Comparison of ENCODE assay signal across 7 cellular contexts in the genomic region with DNA sequence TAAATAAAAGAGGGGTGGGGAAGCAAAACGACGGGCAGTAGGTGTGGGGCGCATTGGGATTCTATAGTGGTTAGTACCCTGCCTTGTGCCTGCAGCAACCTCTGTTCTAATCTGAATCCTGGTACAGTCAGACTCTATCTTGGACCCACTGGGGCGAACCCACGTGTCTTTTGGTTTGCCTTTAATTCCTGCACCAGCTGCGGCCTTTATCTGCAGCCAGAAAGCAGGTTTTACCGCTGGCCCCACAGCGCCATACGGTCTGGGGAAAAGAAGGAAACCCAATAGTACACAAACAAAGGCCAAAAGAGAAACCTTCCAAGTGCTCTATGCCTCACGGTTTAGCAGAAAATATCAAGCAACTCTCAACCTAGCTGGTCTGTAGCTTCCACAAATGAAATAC.
A peak's percentile ranks its signal among the peaks of the same experiment; 100 is the strongest.
DNase-seq lines count a peak whose midpoint lies in the region; ATAC-seq, FAIRE-seq and TF ChIP-seq lines count a peak whose summit lies in the region.
"Not testable (repeated sequence)": the region's sequence is repeated elsewhere in the genome, so short reads cannot be mapped to it uniquely, and the experiment has no call there.

No MANE protein-coding gene starts in this region.

- H2BK15ac ChIP-seq in H1 (ENCODE audit: low read length), result not testable (repeated sequence)

- CTCF ChIA-PET in Calu3 (lab: Charles Lee); activated CD4-positive, alpha-beta memory T cell treated with anti-CD3 and anti-CD28 coated beads, Interleukin-2, amount 10 ng/mL, durations not matched to agents 7 days and 5 days (lab: Charles Lee); activated naive CD4-positive, alpha-beta T cell treated with anti-CD3 and anti-CD28 coated beads, Interleukin-2, amount 10 ng/mL, durations not matched to agents 7 days and 5 days (lab: Charles Lee); H1 (lab: Charles Lee; ENCODE audit: partially characterized antibody): not testable (repeated sequence)

- H2BK120ac ChIP-seq in H1 (replicated peaks; ENCODE audit: low read depth, low read length), result not testable (repeated sequence)

- not testable (repeated sequence) for H3K14ac ChIP-seq in H1 (ENCODE audit: insufficient read length)

- H2AFZ ChIP-seq in H1 (ENCODE audit: low read length), result not testable (repeated sequence)

- not testable (repeated sequence) for H4K5ac ChIP-seq in H1 (ENCODE audit: insufficient read length, low read depth, low read length)

- not testable (repeated sequence) for H3K79me1 ChIP-seq in H1 (ENCODE audit: low read depth, low read length)

- not testable (repeated sequence) for H3K9me3 Mint-ChIP-seq in Calu3 (ENCODE audit: low read depth, unreplicated experiment); activated CD4-positive, alpha-beta memory T cell treated with anti-CD3 and anti-CD28 coated beads, Interleukin-2, amount 10 ng/mL, durations not matched to agents 7 days and 5 days; activated naive CD4-positive, alpha-beta T cell treated with anti-CD3 and anti-CD28 coated beads, Interleukin-2, amount 10 ng/mL, durations not matched to agents 7 days and 5 days; naive thymus-derived CD8-positive, alpha-beta T cell; stimulated activated naive CD8-positive, alpha-beta T cell treated with anti-CD3 and anti-CD28 coated beads, Interleukin-15, Interleukin-2, amounts not matched to agents 100 ng/mL and 50 ng/mL, for 24 hours

- not testable (repeated sequence) for H3K23ac ChIP-seq in H1 (ENCODE audit: insufficient read length)

- TF ChIP-seq POLR2A in Peyer's patch (IDR thresholded peaks at IDR 0.05); H1 (IDR thresholded peaks at IDR 0.05; ENCODE audit: control extremely low read depth in 1 of 2, low read depth in 2 of 2, low read length in 2 of 2): not testable (repeated sequence)

- H3K36me3 ChIP-seq in Peyer's patch; H1 (ENCODE audit: control insufficient read depth in 2 of 4, insufficient read depth in 4 of 4, low read length in 3 of 4): not testable (repeated sequence)

- H3K18ac ChIP-seq in H1 (ENCODE audit: extremely low read depth, low read length), result not testable (repeated sequence)

- H3K4me2 ChIP-seq in H1 (ENCODE audit: insufficient read depth in 1 of 2, low read depth in 2 of 2, low read length in 2 of 2), result peak overlapping the region; percentile 59 to 71; a peak in 3 of 4 replicates

- not testable (repeated sequence) for H3K23me2 ChIP-seq in H1 (ENCODE audit: low read depth, low read length)

- BruUV-seq in Calu3 (replicated peaks; lab: Mats Ljungman, UMichigan), result not testable (repeated sequence)

- peak overlapping the region; percentile 75 for H3K4me3 Mint-ChIP-seq in Calu3 (ENCODE audit: low read depth, unreplicated experiment)
- peak overlapping the region; percentile 8 for H3K4me3 Mint-ChIP-seq in activated CD4-positive, alpha-beta memory T cell treated with anti-CD3 and anti-CD28 coated beads, Interleukin-2, amount 10 ng/mL, durations not matched to agents 7 days and 5 days
- peak overlapping the region; percentile 38 for H3K4me3 Mint-ChIP-seq in activated naive CD4-positive, alpha-beta T cell treated with anti-CD3 and anti-CD28 coated beads, Interleukin-2, amount 10 ng/mL, durations not matched to agents 7 days and 5 days
- peak overlapping the region; percentile 74 to 88 (median 82) for H3K4me3 Mint-ChIP-seq in naive thymus-derived CD8-positive, alpha-beta T cell
- peak overlapping the region; percentile 60 for H3K4me3 Mint-ChIP-seq in stimulated activated naive CD8-positive, alpha-beta T cell treated with anti-CD3 and anti-CD28 coated beads, Interleukin-15, Interleukin-2, amounts not matched to agents 100 ng/mL and 50 ng/mL, for 24 hours

- not testable (repeated sequence) for H4K20me1 ChIP-seq in H1 (replicated peaks in 1 of 2; ENCODE audit: control insufficient read depth in 1 of 2, insufficient read depth in 2 of 2, low read length in 2 of 2)

- not testable (repeated sequence) for H3K4me1 Mint-ChIP-seq in Calu3 (ENCODE audit: low read depth, unreplicated experiment)
- H3K4me1 Mint-ChIP-seq in activated CD4-positive, alpha-beta memory T cell treated with anti-CD3 and anti-CD28 coated beads, Interleukin-2, amount 10 ng/mL, durations not matched to agents 7 days and 5 days, result peaks cover 14% of the 10 kb centered on the region
- peaks cover 19% of the 10 kb centered on the region for H3K4me1 Mint-ChIP-seq in activated naive CD4-positive, alpha-beta T cell treated with anti-CD3 and anti-CD28 coated beads, Interleukin-2, amount 10 ng/mL, durations not matched to agents 7 days and 5 days
- H3K4me1 Mint-ChIP-seq in naive thymus-derived CD8-positive, alpha-beta T cell, result peaks cover 5 to 20% (median 16%) of the 10 kb centered on the region in 4 donors
- H3K4me1 Mint-ChIP-seq in stimulated activated naive CD8-positive, alpha-beta T cell treated with anti-CD3 and anti-CD28 coated beads, Interleukin-15, Interleukin-2, amounts not matched to agents 100 ng/mL and 50 ng/mL, for 24 hours (ENCODE audit: low read depth), result peaks cover 22% of the 10 kb centered on the region

- H3K27ac ChIP-seq in Peyer's patch; H1 (ENCODE audit: low read depth, low read length): not testable (repeated sequence)

- H2AK5ac ChIP-seq in H1 (ENCODE audit: low read depth, low read length), result not testable (repeated sequence)

- H3K4ac ChIP-seq in H1 (replicated peaks; ENCODE audit: insufficient read length, low read depth, low read length), result not testable (repeated sequence)

- not testable (repeated sequence) for H2BK5ac ChIP-seq in H1 (ENCODE audit: low read depth, low read length)

- not testable (repeated sequence) for FAIRE-seq in H1 (lab: Jason Lieb, UNC)

- not testable (repeated sequence) for H4K91ac ChIP-seq in H1 (replicated peaks; ENCODE audit: insufficient read length, low read length)

- not testable (repeated sequence) for TF ChIP-seq CTCF in Calu3 (IDR thresholded peaks at IDR 0.05; ENCODE audit: unreplicated experiment); Peyer's patch (IDR thresholded peaks at IDR 0.05); H1 (IDR thresholded peaks at IDR 0.05; ENCODE audit: control extremely low read depth in 1 of 3, insufficient read depth in 1 of 3, low read depth in 1 of 3, low read length in 3 of 3)

- H3K4me1 ChIP-seq in Peyer's patch; H1 (replicated peaks in 1 of 4; ENCODE audit: control insufficient read depth in 3 of 4, insufficient read depth in 4 of 4, low read length in 3 of 4): not testable (repeated sequence)

- not testable (repeated sequence) for H3K56ac ChIP-seq in H1 (replicated peaks; ENCODE audit: insufficient read length, low read depth, low read length)

- not testable (repeated sequence) for H3K9ac ChIP-seq in H1 (replicated peaks in 1 of 4; ENCODE audit: extremely low read depth in 1 of 4, low read depth in 3 of 4, low read length in 3 of 4)

- not testable (repeated sequence) for TF ChIP-seq EP300 in H1 (IDR thresholded peaks at IDR 0.05; ENCODE audit: borderline replicate concordance in 1 of 2, low read depth in 2 of 2, low read length in 2 of 2)

- ATAC-seq in naive thymus-derived CD8-positive, alpha-beta T cell, result not testable (repeated sequence)

- H3K27ac Mint-ChIP-seq in Calu3 (ENCODE audit: unreplicated experiment); activated CD4-positive, alpha-beta memory T cell treated with anti-CD3 and anti-CD28 coated beads, Interleukin-2, amount 10 ng/mL, durations not matched to agents 7 days and 5 days; activated naive CD4-positive, alpha-beta T cell treated with anti-CD3 and anti-CD28 coated beads, Interleukin-2, amount 10 ng/mL, durations not matched to agents 7 days and 5 days; stimulated activated naive CD8-positive, alpha-beta T cell treated with anti-CD3 and anti-CD28 coated beads, Interleukin-15, Interleukin-2, amounts not matched to agents 100 ng/mL and 50 ng/mL, for 24 hours: not testable (repeated sequence)
- peak overlapping the region in 4 of 10 donors; percentile 45 to 69 (median 58) for H3K27ac Mint-ChIP-seq in naive thymus-derived CD8-positive, alpha-beta T cell

- intact Hi-C loops in Calu3 (cut with micrococcal nuclease; ENCODE audit: unreplicated experiment), result not testable (repeated sequence)

- 13% methylated on average over 7 of the region's 10 CpGs; no CpG with 5 or more reads in 1 of the 2 experiments for WGBS in H1 (ENCODE audit: extremely low coverage in 1 of 2, insufficient coverage in 1 of 2, insufficient read length in 1 of 2, insufficient replicate concordance in 2 of 2, low coverage in 1 of 2, low lambda C conversion rate in 2 of 2, missing lambda C conversion rate in 1 of 2), 2 experiments

- not testable (repeated sequence) for H2BK20ac ChIP-seq in H1 (ENCODE audit: low read length)

- H3K27me3 ChIP-seq in Peyer's patch, result not testable (repeated sequence)
- peaks cover 13 to 26% (median 22%) of the 10 kb centered on the region in 4 experiments; a peak in 6 of 7 replicates for H3K27me3 ChIP-seq in H1 (replicated peaks in 1 of 4; ENCODE audit: control insufficient read depth in 3 of 4, extremely low read depth in 1 of 4, insufficient read depth in 3 of 4, low read length in 3 of 4)

- DNase-seq in Calu3; activated CD4-positive, alpha-beta memory T cell treated with anti-CD3 and anti-CD28 coated beads, Interleukin-2, amount 10 ng/mL, durations not matched to agents 7 days and 5 days; activated naive CD4-positive, alpha-beta T cell treated with anti-CD3 and anti-CD28 coated beads, Interleukin-2, amount 10 ng/mL, durations not matched to agents 7 days and 5 days; naive thymus-derived CD8-positive, alpha-beta T cell: not testable (repeated sequence)
- DNase-seq in Peyer's patch (peak in 2 of 3 donors; percentile 20 to 44), H1 (ENCODE audit: low read depth in 1 of 2, low spot score in 2 of 2) (peak in 1 of 2 experiments; percentile 47)

- not testable (repeated sequence) for H3K9me3 ChIP-seq in Peyer's patch; H1 (ENCODE audit: insufficient read depth in 2 of 2, low read depth in 1 of 2, low read length in 1 of 2)

- POLR2A ChIA-PET in activated CD4-positive, alpha-beta memory T cell treated with anti-CD3 and anti-CD28 coated beads, Interleukin-2, amount 10 ng/mL, durations not matched to agents 7 days and 5 days (lab: Charles Lee); H1 (lab: Charles Lee; ENCODE audit: partially characterized antibody); naive thymus-derived CD8-positive, alpha-beta T cell (lab: Charles Lee): not testable (repeated sequence)

- H2BK12ac ChIP-seq in H1 (ENCODE audit: low read depth, low read length), result not testable (repeated sequence)

- TF ChIP-seq RAD21 in H1 (IDR thresholded peaks at IDR 0.05 in 1 of 2, conservative IDR thresholded peaks at IDR 0.05 in 1 of 2; ENCODE audit: low read depth in 2 of 2, low read length in 2 of 2), result not testable (repeated sequence)

- H3K4me3 ChIP-seq in Peyer's patch, result not testable (repeated sequence)
- H3K4me3 ChIP-seq in H1 (ENCODE audit: extremely low read depth in 1 of 4, insufficient read depth in 2 of 4, low read depth in 3 of 4, low read length in 4 of 4), result peak overlapping the region in 2 of 4 experiments; percentile 13 to 53; a peak in 2 of 8 replicates

- H4K8ac ChIP-seq in H1 (ENCODE audit: extremely low read depth, insufficient read depth, low read length), result not testable (repeated sequence)

- H3K79me2 ChIP-seq in H1 (ENCODE audit: control insufficient read depth in 1 of 2, insufficient read depth in 2 of 2, low read length in 2 of 2), result not testable (repeated sequence)

- H3K36me3 Mint-ChIP-seq in Calu3 (ENCODE audit: insufficient read depth, unreplicated experiment); activated CD4-positive, alpha-beta memory T cell treated with anti-CD3 and anti-CD28 coated beads, Interleukin-2, amount 10 ng/mL, durations not matched to agents 7 days and 5 days (ENCODE audit: low read depth); activated naive CD4-positive, alpha-beta T cell treated with anti-CD3 and anti-CD28 coated beads, Interleukin-2, amount 10 ng/mL, durations not matched to agents 7 days and 5 days; naive thymus-derived CD8-positive, alpha-beta T cell; stimulated activated naive CD8-positive, alpha-beta T cell treated with anti-CD3 and anti-CD28 coated beads, Interleukin-15, Interleukin-2, amounts not matched to agents 100 ng/mL and 50 ng/mL, for 24 hours (ENCODE audit: low read depth): not testable (repeated sequence)

- H3K27me3 Mint-ChIP-seq in Calu3 (ENCODE audit: unreplicated experiment); naive thymus-derived CD8-positive, alpha-beta T cell: not testable (repeated sequence)
- peaks cover 22% of the 10 kb centered on the region for H3K27me3 Mint-ChIP-seq in activated CD4-positive, alpha-beta memory T cell treated with anti-CD3 and anti-CD28 coated beads, Interleukin-2, amount 10 ng/mL, durations not matched to agents 7 days and 5 days
- H3K27me3 Mint-ChIP-seq in activated naive CD4-positive, alpha-beta T cell treated with anti-CD3 and anti-CD28 coated beads, Interleukin-2, amount 10 ng/mL, durations not matched to agents 7 days and 5 days, result peaks cover 35% of the 10 kb centered on the region
- peaks cover 11% of the 10 kb centered on the region for H3K27me3 Mint-ChIP-seq in stimulated activated naive CD8-positive, alpha-beta T cell treated with anti-CD3 and anti-CD28 coated beads, Interleukin-15, Interleukin-2, amounts not matched to agents 100 ng/mL and 50 ng/mL, for 24 hours

Comparison
In these comparisons a context has a peak if more than half of its experiments do, and no peak if none do; other contexts are left out.
1. H3K4me3 Mint-ChIP-seq: peak in every context shown above with its lines; median percentile 82 in naive thymus-derived CD8-positive, alpha-beta T cell; 75 in Calu3; 60 in stimulated activated naive CD8-positive, alpha-beta T cell treated with anti-CD3 and anti-CD28 coated beads, Interleukin-15, Interleukin-2, amounts not matched to agents 100 ng/mL and 50 ng/mL, for 24 hours; 38 in activated naive CD4-positive, alpha-beta T cell treated with anti-CD3 and anti-CD28 coated beads, Interleukin-2, amount 10 ng/mL, durations not matched to agents 7 days and 5 days; 8 in activated CD4-positive, alpha-beta memory T cell treated with anti-CD3 and anti-CD28 coated beads, Interleukin-2, amount 10 ng/mL, durations not matched to agents 7 days and 5 days.